Comparison of ENCODE assay signal across 17 cellular contexts in the genomic region with DNA sequence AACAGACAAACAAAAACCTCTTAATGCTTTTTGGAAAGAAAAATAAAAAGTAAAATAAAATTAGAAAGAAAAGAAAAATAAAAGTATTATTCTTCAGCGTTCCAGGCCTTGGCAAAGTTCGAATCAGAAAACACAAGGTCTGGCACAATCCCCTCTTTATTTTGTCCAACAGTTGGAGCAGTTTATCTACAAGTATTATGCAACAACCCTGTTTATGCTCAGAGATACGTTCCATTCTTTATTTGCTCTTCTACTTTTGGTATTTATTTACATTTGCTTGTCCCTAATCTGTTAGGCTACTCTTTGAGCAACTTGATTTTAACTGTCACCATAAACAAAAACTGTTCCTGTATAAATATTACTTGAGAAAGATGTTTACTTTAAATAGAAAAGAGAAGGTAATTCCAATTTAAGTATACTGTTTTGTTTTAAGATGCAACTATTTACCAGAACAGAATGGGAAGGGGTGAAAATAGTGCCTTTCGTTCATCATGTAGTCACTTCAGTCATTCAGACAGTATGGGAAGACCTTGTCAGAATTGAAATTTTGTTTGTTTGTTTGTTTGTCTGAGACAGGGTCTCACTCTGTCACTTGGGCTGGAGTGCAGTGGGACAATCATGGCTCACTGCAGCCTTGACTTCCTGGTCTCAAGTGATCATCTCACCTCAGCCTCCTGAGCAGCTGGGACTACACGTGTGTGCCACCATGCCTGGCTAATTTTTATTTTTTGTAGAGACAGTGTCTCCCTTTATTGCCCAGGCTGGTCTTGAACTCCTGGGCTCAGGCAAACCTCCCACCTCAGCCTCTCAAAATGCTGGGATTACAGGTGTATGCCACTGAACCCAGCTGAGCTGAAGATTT. TPM values are rescaled to one million over a fixed set of nuclear protein-coding genes. Genes with fewer than 3 reads are reported as not detected.
DNase-seq lines count a peak whose midpoint lies in the region; ATAC-seq and TF ChIP-seq lines count a peak whose summit lies in the region.
"Had no signal": no experiment of that assay in that cellular context is flagged by ENCODE, and none has a peak within 500 bp of the region (broad histone marks: within the 10 kb centered on the region; RNA-seq: fewer than 3 reads in every experiment).

No MANE protein-coding gene starts in this region.

- ATAC-seq in left ventricle myocardium superior (peak; percentile 13), upper lobe of right lung (no peak), GM21825 (IDR thresholded peaks at IDR 0.05; ENCODE audit: unreplicated experiment) (no peak), foreskin keratinocyte (no peak)
- ATAC-seq: GM23338 had no signal

- H3K14ac ChIP-seq in trophoblast cell (ENCODE audit: low read length) = no peak overlapping the region

- TF ChIP-seq CTCF in upper lobe of right lung (IDR thresholded peaks at IDR 0.05) (no peak), foreskin keratinocyte (conservative IDR thresholded peaks at IDR 0.05) (no peak)

- H3K79me1 ChIP-seq in trophoblast cell (ENCODE audit: low read length) = no peaks in the 10 kb centered on the region

- H3K9me3 ChIP-seq in trophoblast cell (ENCODE audit: insufficient read depth, low read depth, low read length) (no peaks in the 10 kb centered on the region), upper lobe of right lung (no peaks in the 10 kb centered on the region)
- H3K9me3 ChIP-seq: neutrophil had no signal

- no peak overlapping the region for H3K23ac ChIP-seq in trophoblast cell (ENCODE audit: low read length)

- no peak overlapping the region for H3K18ac ChIP-seq in trophoblast cell (ENCODE audit: low read length)

- H2AFZ ChIP-seq in trophoblast cell (ENCODE audit: insufficient read depth, low read length, poor library complexity) = no peak overlapping the region
- H2AFZ ChIP-seq: GM23338 had no signal

- H2BK120ac ChIP-seq in trophoblast cell (ENCODE audit: insufficient read depth, low read length, poor library complexity) = no peak overlapping the region

- no CpG with 5 or more reads among the region's 5 CpGs for WGBS in trophoblast cell (ENCODE audit: extremely low coverage, insufficient coverage, insufficient read length)

- H3K36me3 ChIP-seq in trophoblast cell (ENCODE audit: control insufficient read depth in 1 of 2, insufficient read depth in 2 of 2, low read length in 2 of 2) (no peaks in the 10 kb centered on the region), upper lobe of right lung (peaks cover 91% of the 10 kb centered on the region)
- H3K36me3 ChIP-seq: neutrophil had no signal

- no peak overlapping the region for H2AK5ac ChIP-seq in trophoblast cell (ENCODE audit: low read length)

- no peak overlapping the region for H2BK5ac ChIP-seq in trophoblast cell (ENCODE audit: low read depth, low read length, poor library complexity)

- intact Hi-C loops in left ventricle myocardium superior (cut with micrococcal nuclease) = no loop called here
- intact Hi-C loops in upper lobe of right lung (cut with DNase I) = no loop called here

- DNase-seq in left ventricle myocardium superior (no peak), trophoblast cell (no peak), upper lobe of right lung (no peak), KG1 (lab: John Stamatoyannopoulos, UW) (no peak), foreskin keratinocyte (no peak)
- DNase-seq: activated B cell treated with CpG ODN at 0.5 μM for 24 hours; CD4-positive, CD25-positive, alpha-beta regulatory T cell; effector memory CD4-positive, alpha-beta T cell; MM.1S; NCI-H2171 had no signal

- H3K79me2 ChIP-seq in trophoblast cell (ENCODE audit: control insufficient read depth, insufficient read depth, low read length, poor library complexity) = no peaks in the 10 kb centered on the region

- peak overlapping the region; percentile 93 for H3K27ac ChIP-seq in angular gyrus (ENCODE audit: low read depth, low read length)
- H3K27ac ChIP-seq in trophoblast cell (ENCODE audit: low read depth, low read length) = no peak overlapping the region
- H3K27ac ChIP-seq in upper lobe of right lung = peak overlapping the region; percentile 19
- H3K27ac ChIP-seq in foreskin keratinocyte = no peak overlapping the region
- H3K27ac ChIP-seq: HL-60, neutrophil had no signal

- no peak overlapping the region for H4K8ac ChIP-seq in trophoblast cell (ENCODE audit: low read depth, low read length)

- H3K4me3 ChIP-seq in trophoblast cell (ENCODE audit: low read depth, low read length) (peak overlapping the region; percentile 48), upper lobe of right lung (peak overlapping the region; percentile 76)
- H3K4me3 ChIP-seq: GM23338 had no signal

- no peak overlapping the region for H4K91ac ChIP-seq in trophoblast cell (ENCODE audit: low read depth, low read length)

- H3K4ac ChIP-seq in trophoblast cell (ENCODE audit: low read depth, low read length) = no peak overlapping the region

- H3K9ac ChIP-seq in trophoblast cell (ENCODE audit: low read length) = no peak overlapping the region

- H2BK12ac ChIP-seq in trophoblast cell (ENCODE audit: low read length) = no peak overlapping the region

- H3K4me1 ChIP-seq in trophoblast cell (ENCODE audit: control insufficient read depth in 1 of 2, insufficient read depth in 2 of 2, low read length in 2 of 2) (no peaks in the 10 kb centered on the region), upper lobe of right lung (peaks cover 30% of the 10 kb centered on the region), foreskin keratinocyte (no peaks in the 10 kb centered on the region)

- H3K4me2 ChIP-seq in trophoblast cell (ENCODE audit: low read length) = no peak overlapping the region
- H3K4me2 ChIP-seq: GM23338 had no signal

- H3K27me3 ChIP-seq in trophoblast cell (ENCODE audit: insufficient read depth, low read length) (peaks cover 1% of the 10 kb centered on the region), upper lobe of right lung (no peaks in the 10 kb centered on the region), foreskin keratinocyte (peaks cover 6% of the 10 kb centered on the region)

- H4K12ac ChIP-seq in trophoblast cell (ENCODE audit: low read depth, low read length) = no peak overlapping the region

RNA-seq across cellular contexts. Expression of a gene that starts 5.7 kb away (rescaled TPM):
- total RNA-seq in left ventricle myocardium superior = 289 TPM
- 0.08 and 0.10 TPM in 2 replicates for polyA plus RNA-seq in trophoblast cell (2013)
- 156 TPM for total RNA-seq in upper lobe of right lung
- not detected in 2 replicates for total RNA-seq in foreskin keratinocyte
- polyA plus RNA-seq in foreskin keratinocyte = not detected in 2 replicates
- total RNA-seq: CD4-positive, CD25-positive, alpha-beta regulatory T cell; G401; GM23338; OCI-LY7 had no signal
- polyA plus RNA-seq: CD4-positive, CD25-positive, alpha-beta regulatory T cell had no signal

Comparison
In these comparisons a context has a peak if more than half of its experiments do, and no peak if none do; other contexts are left out.
1. H3K27ac ChIP-seq: peak in angular gyrus (single experiment) and upper lobe of right lung (single experiment); none in trophoblast cell (single experiment) and foreskin keratinocyte (single experiment).
2. RNA of a gene that starts 5.7 kb away (total RNA-seq): 289 TPM in left ventricle myocardium superior (single experiment) and 156 TPM in upper lobe of right lung (single experiment); not detected in foreskin keratinocyte; every median in the first group is over 100 times any median in the second.